ENCODE assay signal across 10 cellular contexts in genomic region chr6:28267695-28268059, GRCh38. TPM values are rescaled to one million over a fixed set of nuclear protein-coding genes. Genes with fewer than 3 reads are reported as not detected.
DNase-seq lines count a peak whose midpoint lies in the region; ATAC-seq and TF ChIP-seq lines count a peak whose summit lies in the region.
"Had no signal": no experiment of that assay in that cellular context is flagged by ENCODE, and none has a peak within 500 bp of the region (broad histone marks: within the 10 kb centered on the region; RNA-seq: fewer than 3 reads in every experiment).

No MANE protein-coding gene starts in this region.

- H2AFZ ChIP-seq in osteoblast (ENCODE audit: low read length): peak overlapping the region; percentile 94

- H3K27ac ChIP-seq in esophagus (ENCODE audit: low read depth in 2 of 2, low read length in 1 of 2): no peak overlapping the region
- H3K27ac ChIP-seq in osteoblast (ENCODE audit: low read depth, low read length): peak overlapping the region; percentile 77

- H3K27me3 ChIP-seq in BE2C (no peaks in the 10 kb centered on the region), NT2/D1 (ENCODE audit: insufficient read depth, insufficient read length) (no peaks in the 10 kb centered on the region), esophagus (ENCODE audit: control insufficient read depth in 1 of 2, insufficient read depth in 2 of 2, low read length in 2 of 2) (no peaks in the 10 kb centered on the region), osteoblast (ENCODE audit: insufficient read depth, low read length) (no peaks in the 10 kb centered on the region)

- H3K9me3 ChIP-seq in BE2C (no peaks in the 10 kb centered on the region), NT2/D1 (ENCODE audit: insufficient read depth, low read length) (no peaks in the 10 kb centered on the region), esophagus (ENCODE audit: control insufficient read depth in 2 of 2, insufficient read depth in 1 of 2, low read depth in 1 of 2, low read length in 1 of 2) (no peaks in the 10 kb centered on the region), osteoblast (ENCODE audit: low read depth, low read length) (no peaks in the 10 kb centered on the region), mucosa of descending colon (no peaks in the 10 kb centered on the region)

- DNase-seq in BE2C: no peak
- no peak for DNase-seq in NT2/D1 (ENCODE audit: low read depth, low spot score)
- no peak for DNase-seq in osteoblast (ENCODE audit: insufficient read length, low spot score, missing footprints)
- no peak for DNase-seq in mucosa of descending colon
- no peak for DNase-seq in NCI-H748 treated with DMSO at 0.1 percent for 48 hours (lab: John Stamatoyannopoulos, UW)
- no peak for DNase-seq in NAMALWA (ENCODE audit: low spot score)
- DNase-seq in NCI-H82 (lab: John Stamatoyannopoulos, UW): no peak
- DNase-seq: SIG-M5 had no signal

- no peaks in the 10 kb centered on the region for H4K20me1 ChIP-seq in osteoblast (ENCODE audit: insufficient read depth, low read length)

- H3K36me3 ChIP-seq in BE2C: no peaks in the 10 kb centered on the region; the same call in none of the 2 replicates
- peaks cover 14% of the 10 kb centered on the region for H3K36me3 ChIP-seq in NT2/D1 (ENCODE audit: insufficient read depth, insufficient read length, low read length)
- peaks cover 0 to 4% of the 10 kb centered on the region in 2 donors for H3K36me3 ChIP-seq in esophagus (ENCODE audit: control insufficient read depth in 2 of 2, insufficient read depth in 2 of 2, low read length in 1 of 2)
- peaks cover 10% of the 10 kb centered on the region for H3K36me3 ChIP-seq in osteoblast (ENCODE audit: insufficient read depth, low read length)
- no peaks in the 10 kb centered on the region for H3K36me3 ChIP-seq in mucosa of descending colon (ENCODE audit: low read depth)

- WGBS in esophagus, 2 donors: 1 to 2% methylated on average over 1 of the region's 1 CpG

- H3K9ac ChIP-seq in NT2/D1 (ENCODE audit: insufficient read length, low read depth): peak overlapping the region; percentile 80

- H3K4me2 ChIP-seq in osteoblast (ENCODE audit: insufficient read depth, low read length): peak overlapping the region; percentile 96

- TF ChIP-seq CTCF in BE2C (IDR thresholded peaks at IDR 0.05; ENCODE audit: low read depth, low read length) (no peak), osteoblast (IDR thresholded peaks at IDR 0.05; ENCODE audit: extremely low read depth, low read depth, low read length) (no peak), mucosa of descending colon (IDR thresholded peaks at IDR 0.05) (no peak)

- intact Hi-C loops in mucosa of descending colon (cut with DNase I, micrococcal nuclease): no loop called here

- peaks cover 33% of the 10 kb centered on the region for H3K79me2 ChIP-seq in osteoblast (ENCODE audit: insufficient read depth, low read length)

- no peak for ATAC-seq in mucosa of descending colon

- H3K4me3 ChIP-seq in BE2C (ENCODE audit: low read depth, low read length) (peak overlapping the region; percentile 95), NT2/D1 (ENCODE audit: insufficient read length, low read depth) (peak overlapping the region; percentile 70), esophagus (ENCODE audit: low read depth in 1 of 2, low read length in 2 of 2) (peak overlapping the region; percentile 76 to 88), osteoblast (ENCODE audit: insufficient read depth, low read length) (peak overlapping the region; percentile 81), mucosa of descending colon (no peak overlapping the region)

- H3K4me1 ChIP-seq in BE2C: no peaks in the 10 kb centered on the region
- no peaks in the 10 kb centered on the region for H3K4me1 ChIP-seq in NT2/D1 (ENCODE audit: insufficient read depth, insufficient read length)
- no peaks in the 10 kb centered on the region for H3K4me1 ChIP-seq in esophagus (ENCODE audit: control insufficient read depth in 2 of 2, insufficient read depth in 2 of 2, low read length in 1 of 2)
- peaks cover 11% of the 10 kb centered on the region for H3K4me1 ChIP-seq in osteoblast (ENCODE audit: insufficient read depth, low read length)
- H3K4me1 ChIP-seq in mucosa of descending colon (ENCODE audit: low read depth): peaks cover 9% of the 10 kb centered on the region

RNA-seq across cellular contexts. Expression of gene ZSCAN26, which starts 0.7 kb away (rescaled TPM):
- 10.6 TPM for polyA plus RNA-seq in BE2C (2012; ENCODE audit: insufficient read depth, insufficient read length, low read depth)
- 1 to 10 TPM; 3.6 to 4.7 TPM for polyA plus RNA-seq in esophagus
- total RNA-seq in osteoblast: 15.2 and 22.4 TPM in 2 replicates
- total RNA-seq in mucosa of descending colon: 10 to 100 TPM in 1 of 3 donors, 1 to 10 TPM in 2; 8.2 to 17.7 (median 9.2) TPM

RNA-seq across cellular contexts. Expression of gene NKAPL, which starts 8.6 kb away (rescaled TPM):
- 0.45 TPM for polyA plus RNA-seq in BE2C (2012; ENCODE audit: insufficient read depth, insufficient read length, low read depth)
- polyA plus RNA-seq in esophagus: under 1 TPM; 0.53 to 0.85 TPM
- total RNA-seq in osteoblast (1.1 and 1.2 TPM in 2 replicates), mucosa of descending colon (1 to 10 TPM in 1 of 3 donors, under 1 TPM in 1, not detected in 1; 0.24 to 2.8 TPM)
- total RNA-seq: HT-29 had no signal

RNA-seq across cellular contexts. Expression of gene PGBD1, which starts 13.7 kb away (rescaled TPM):
- 6.2 TPM for polyA plus RNA-seq in BE2C (2012; ENCODE audit: insufficient read depth, insufficient read length, low read depth)
- polyA plus RNA-seq in esophagus: 1 to 10 TPM; 1.3 to 1.7 TPM
- total RNA-seq in osteoblast (6.2 and 8.0 TPM in 2 replicates), mucosa of descending colon (1 to 10 TPM in 2 of 3 donors, under 1 TPM in 1; 0.75 to 6.6 (median 1.9) TPM)

RNA-seq across cellular contexts. Expression of gene ZKSCAN4, which starts 15.6 kb away (rescaled TPM):
- 5.4 TPM for polyA plus RNA-seq in BE2C (2012; ENCODE audit: insufficient read depth, insufficient read length, low read depth)
- polyA plus RNA-seq in esophagus: 1 to 10 TPM; 1.8 to 2.3 TPM
- 6.5 and 7.4 TPM in 2 replicates for total RNA-seq in osteoblast
- 1 to 10 TPM; 4.0 to 6.1 (median 5.5) TPM for total RNA-seq in mucosa of descending colon

RNA-seq across cellular contexts. Expression of gene ZSCAN9, which starts 42.6 kb away (rescaled TPM):
- 23.5 TPM for polyA plus RNA-seq in BE2C (2012; ENCODE audit: insufficient read depth, insufficient read length, low read depth)
- 1 to 10 TPM; 4.4 to 5.5 TPM for polyA plus RNA-seq in esophagus
- total RNA-seq in osteoblast: 10.9 and 11.2 TPM in 2 replicates
- 10 to 100 TPM; 14.1 to 15.7 (median 14.9) TPM for total RNA-seq in mucosa of descending colon
